ENCODE assay signal across 1 cellular context in genomic region chr1:156870734-156871133, GRCh38.
TF ChIP-seq lines count a peak whose summit lies in the region.

No MANE protein-coding gene starts in this region.

TF ChIP-seq in HepG2, 621 proteins besides CTCF, POLR2A, EP300 and RAD21:
- TF ChIP-seq SNAI1 (CRISPR knock-in tag; IDR thresholded peaks at IDR 0.05; ENCODE audit: borderline replicate concordance) (no peak), ZNF615 (CRISPR knock-in tag; IDR thresholded peaks at IDR 0.05; ENCODE audit: borderline replicate concordance) (no peak), KLF13 (CRISPR knock-in tag; IDR thresholded peaks at IDR 0.05) (no peak), LCORL (IDR thresholded peaks at IDR 0.05) (no peak), LCORL (CRISPR knock-in tag; IDR thresholded peaks at IDR 0.05) (no peak), NKX3-1 (CRISPR knock-in tag; IDR thresholded peaks at IDR 0.05) (no peak), ZNF317 (CRISPR knock-in tag; IDR thresholded peaks at IDR 0.05) (no peak), ZNF101 (CRISPR knock-in tag; IDR thresholded peaks at IDR 0.05; ENCODE audit: borderline replicate concordance, low read depth) (no peak), ZNF775 (CRISPR knock-in tag; IDR thresholded peaks at IDR 0.05; ENCODE audit: borderline replicate concordance) (no peak), ZNF142 (CRISPR knock-in tag; IDR thresholded peaks at IDR 0.05) (no peak), ZNF766 (CRISPR knock-in tag; IDR thresholded peaks at IDR 0.05; ENCODE audit: borderline replicate concordance) (no peak), KDM5B (CRISPR knock-in tag; IDR thresholded peaks at IDR 0.05; ENCODE audit: borderline replicate concordance) (no peak), FOSL1 (CRISPR knock-in tag; IDR thresholded peaks at IDR 0.05; ENCODE audit: borderline replicate concordance) (no peak), ZNF781 (CRISPR knock-in tag; IDR thresholded peaks at IDR 0.05; ENCODE audit: borderline replicate concordance, not compliant biosample characterization) (no peak), KLF12 (CRISPR knock-in tag; IDR thresholded peaks at IDR 0.05; ENCODE audit: borderline replicate concordance) (no peak)
- TF ChIP-seq, protein P1, sequence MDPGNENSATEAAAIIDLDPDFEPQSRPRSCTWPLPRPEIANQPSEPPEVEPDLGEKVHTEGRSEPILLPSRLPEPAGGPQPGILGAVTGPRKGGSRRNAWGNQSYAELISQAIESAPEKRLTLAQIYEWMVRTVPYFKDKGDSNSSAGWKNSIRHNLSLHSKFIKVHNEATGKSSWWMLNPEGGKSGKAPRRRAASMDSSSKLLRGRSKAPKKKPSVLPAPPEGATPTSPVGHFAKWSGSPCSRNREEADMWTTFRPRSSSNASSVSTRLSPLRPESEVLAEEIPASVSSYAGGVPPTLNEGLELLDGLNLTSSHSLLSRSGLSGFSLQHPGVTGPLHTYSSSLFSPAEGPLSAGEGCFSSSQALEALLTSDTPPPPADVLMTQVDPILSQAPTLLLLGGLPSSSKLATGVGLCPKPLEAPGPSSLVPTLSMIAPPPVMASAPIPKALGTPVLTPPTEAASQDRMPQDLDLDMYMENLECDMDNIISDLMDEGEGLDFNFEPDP (CRISPR knock-in tag; conservative IDR thresholded peaks at IDR 0.05), result no peak
TF ChIP-seq in HepG2: peak in this region for 0.
